Comparison of ENCODE assay signal across 1 cellular context in the genomic region with DNA sequence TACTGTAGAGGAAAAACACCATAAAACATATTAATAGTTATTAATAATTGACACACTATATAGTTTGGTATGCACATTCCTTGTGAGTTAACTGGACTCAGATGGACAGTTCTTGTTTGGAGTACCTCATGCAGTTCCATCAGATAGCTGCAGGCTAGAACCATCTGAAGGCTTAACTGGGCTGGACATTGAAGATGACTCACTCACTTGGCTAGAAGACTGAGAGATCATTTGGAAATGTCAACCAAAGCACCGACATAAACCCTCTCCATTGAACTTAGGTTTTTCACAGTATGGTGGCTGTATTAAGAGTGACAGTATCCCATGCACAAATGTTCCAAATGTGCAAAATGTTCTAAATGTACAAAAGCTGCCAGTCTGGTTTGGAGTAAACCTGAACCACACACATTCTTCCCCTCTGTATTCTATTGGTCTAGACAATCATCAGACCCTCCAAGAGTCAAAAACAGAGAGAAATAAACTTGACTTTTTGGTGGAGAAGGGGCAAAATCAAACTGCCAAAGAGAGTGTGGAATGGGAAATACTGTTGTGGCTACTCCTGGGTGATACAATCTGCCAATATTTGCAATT.
TF ChIP-seq lines count a peak whose summit lies in the region.

No MANE protein-coding gene starts in this region.

TF ChIP-seq in K562, 482 proteins besides CTCF, POLR2A, EP300 and RAD21 (continued from another document and continues in another):
- TF ChIP-seq, protein P1, sequence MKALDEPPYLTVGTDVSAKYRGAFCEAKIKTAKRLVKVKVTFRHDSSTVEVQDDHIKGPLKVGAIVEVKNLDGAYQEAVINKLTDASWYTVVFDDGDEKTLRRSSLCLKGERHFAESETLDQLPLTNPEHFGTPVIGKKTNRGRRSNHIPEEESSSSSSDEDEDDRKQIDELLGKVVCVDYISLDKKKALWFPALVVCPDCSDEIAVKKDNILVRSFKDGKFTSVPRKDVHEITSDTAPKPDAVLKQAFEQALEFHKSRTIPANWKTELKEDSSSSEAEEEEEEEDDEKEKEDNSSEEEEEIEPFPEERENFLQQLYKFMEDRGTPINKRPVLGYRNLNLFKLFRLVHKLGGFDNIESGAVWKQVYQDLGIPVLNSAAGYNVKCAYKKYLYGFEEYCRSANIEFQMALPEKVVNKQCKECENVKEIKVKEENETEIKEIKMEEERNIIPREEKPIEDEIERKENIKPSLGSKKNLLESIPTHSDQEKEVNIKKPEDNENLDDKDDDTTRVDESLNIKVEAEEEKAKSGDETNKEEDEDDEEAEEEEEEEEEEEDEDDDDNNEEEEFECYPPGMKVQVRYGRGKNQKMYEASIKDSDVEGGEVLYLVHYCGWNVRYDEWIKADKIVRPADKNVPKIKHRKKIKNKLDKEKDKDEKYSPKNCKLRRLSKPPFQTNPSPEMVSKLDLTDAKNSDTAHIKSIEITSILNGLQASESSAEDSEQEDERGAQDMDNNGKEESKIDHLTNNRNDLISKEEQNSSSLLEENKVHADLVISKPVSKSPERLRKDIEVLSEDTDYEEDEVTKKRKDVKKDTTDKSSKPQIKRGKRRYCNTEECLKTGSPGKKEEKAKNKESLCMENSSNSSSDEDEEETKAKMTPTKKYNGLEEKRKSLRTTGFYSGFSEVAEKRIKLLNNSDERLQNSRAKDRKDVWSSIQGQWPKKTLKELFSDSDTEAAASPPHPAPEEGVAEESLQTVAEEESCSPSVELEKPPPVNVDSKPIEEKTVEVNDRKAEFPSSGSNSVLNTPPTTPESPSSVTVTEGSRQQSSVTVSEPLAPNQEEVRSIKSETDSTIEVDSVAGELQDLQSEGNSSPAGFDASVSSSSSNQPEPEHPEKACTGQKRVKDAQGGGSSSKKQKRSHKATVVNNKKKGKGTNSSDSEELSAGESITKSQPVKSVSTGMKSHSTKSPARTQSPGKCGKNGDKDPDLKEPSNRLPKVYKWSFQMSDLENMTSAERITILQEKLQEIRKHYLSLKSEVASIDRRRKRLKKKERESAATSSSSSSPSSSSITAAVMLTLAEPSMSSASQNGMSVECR (CRISPR knock-in tag; IDR thresholded peaks at IDR 0.05), result no peak
- peak; percentile 34; the same call in 1 of the 2 replicates for TF ChIP-seq LEF1 (IDR thresholded peaks at IDR 0.05)
- TF ChIP-seq, protein P2, sequence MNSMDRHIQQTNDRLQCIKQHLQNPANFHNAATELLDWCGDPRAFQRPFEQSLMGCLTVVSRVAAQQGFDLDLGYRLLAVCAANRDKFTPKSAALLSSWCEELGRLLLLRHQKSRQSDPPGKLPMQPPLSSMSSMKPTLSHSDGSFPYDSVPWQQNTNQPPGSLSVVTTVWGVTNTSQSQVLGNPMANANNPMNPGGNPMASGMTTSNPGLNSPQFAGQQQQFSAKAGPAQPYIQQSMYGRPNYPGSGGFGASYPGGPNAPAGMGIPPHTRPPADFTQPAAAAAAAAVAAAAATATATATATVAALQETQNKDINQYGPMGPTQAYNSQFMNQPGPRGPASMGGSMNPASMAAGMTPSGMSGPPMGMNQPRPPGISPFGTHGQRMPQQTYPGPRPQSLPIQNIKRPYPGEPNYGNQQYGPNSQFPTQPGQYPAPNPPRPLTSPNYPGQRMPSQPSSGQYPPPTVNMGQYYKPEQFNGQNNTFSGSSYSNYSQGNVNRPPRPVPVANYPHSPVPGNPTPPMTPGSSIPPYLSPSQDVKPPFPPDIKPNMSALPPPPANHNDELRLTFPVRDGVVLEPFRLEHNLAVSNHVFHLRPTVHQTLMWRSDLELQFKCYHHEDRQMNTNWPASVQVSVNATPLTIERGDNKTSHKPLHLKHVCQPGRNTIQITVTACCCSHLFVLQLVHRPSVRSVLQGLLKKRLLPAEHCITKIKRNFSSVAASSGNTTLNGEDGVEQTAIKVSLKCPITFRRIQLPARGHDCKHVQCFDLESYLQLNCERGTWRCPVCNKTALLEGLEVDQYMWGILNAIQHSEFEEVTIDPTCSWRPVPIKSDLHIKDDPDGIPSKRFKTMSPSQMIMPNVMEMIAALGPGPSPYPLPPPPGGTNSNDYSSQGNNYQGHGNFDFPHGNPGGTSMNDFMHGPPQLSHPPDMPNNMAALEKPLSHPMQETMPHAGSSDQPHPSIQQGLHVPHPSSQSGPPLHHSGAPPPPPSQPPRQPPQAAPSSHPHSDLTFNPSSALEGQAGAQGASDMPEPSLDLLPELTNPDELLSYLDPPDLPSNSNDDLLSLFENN (IDR thresholded peaks at IDR 0.05; ENCODE audit: low read depth in 2 of 2, low read length in 2 of 2), result no peak
- TF ChIP-seq, protein P3, sequence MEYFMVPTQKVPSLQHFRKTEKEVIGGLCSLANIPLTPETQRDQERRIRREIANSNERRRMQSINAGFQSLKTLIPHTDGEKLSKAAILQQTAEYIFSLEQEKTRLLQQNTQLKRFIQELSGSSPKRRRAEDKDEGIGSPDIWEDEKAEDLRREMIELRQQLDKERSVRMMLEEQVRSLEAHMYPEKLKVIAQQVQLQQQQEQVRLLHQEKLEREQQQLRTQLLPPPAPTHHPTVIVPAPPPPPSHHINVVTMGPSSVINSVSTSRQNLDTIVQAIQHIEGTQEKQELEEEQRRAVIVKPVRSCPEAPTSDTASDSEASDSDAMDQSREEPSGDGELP (CRISPR knock-in tag; IDR thresholded peaks at IDR 0.05; ENCODE audit: borderline replicate concordance), result no peak; the same call in 1 of the 2 replicates
- TF ChIP-seq, protein P4, sequence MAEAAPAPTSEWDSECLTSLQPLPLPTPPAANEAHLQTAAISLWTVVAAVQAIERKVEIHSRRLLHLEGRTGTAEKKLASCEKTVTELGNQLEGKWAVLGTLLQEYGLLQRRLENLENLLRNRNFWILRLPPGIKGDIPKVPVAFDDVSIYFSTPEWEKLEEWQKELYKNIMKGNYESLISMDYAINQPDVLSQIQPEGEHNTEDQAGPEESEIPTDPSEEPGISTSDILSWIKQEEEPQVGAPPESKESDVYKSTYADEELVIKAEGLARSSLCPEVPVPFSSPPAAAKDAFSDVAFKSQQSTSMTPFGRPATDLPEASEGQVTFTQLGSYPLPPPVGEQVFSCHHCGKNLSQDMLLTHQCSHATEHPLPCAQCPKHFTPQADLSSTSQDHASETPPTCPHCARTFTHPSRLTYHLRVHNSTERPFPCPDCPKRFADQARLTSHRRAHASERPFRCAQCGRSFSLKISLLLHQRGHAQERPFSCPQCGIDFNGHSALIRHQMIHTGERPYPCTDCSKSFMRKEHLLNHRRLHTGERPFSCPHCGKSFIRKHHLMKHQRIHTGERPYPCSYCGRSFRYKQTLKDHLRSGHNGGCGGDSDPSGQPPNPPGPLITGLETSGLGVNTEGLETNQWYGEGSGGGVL (CRISPR knock-in tag; IDR thresholded peaks at IDR 0.05), result no peak
- TF ChIP-seq, protein P5, sequence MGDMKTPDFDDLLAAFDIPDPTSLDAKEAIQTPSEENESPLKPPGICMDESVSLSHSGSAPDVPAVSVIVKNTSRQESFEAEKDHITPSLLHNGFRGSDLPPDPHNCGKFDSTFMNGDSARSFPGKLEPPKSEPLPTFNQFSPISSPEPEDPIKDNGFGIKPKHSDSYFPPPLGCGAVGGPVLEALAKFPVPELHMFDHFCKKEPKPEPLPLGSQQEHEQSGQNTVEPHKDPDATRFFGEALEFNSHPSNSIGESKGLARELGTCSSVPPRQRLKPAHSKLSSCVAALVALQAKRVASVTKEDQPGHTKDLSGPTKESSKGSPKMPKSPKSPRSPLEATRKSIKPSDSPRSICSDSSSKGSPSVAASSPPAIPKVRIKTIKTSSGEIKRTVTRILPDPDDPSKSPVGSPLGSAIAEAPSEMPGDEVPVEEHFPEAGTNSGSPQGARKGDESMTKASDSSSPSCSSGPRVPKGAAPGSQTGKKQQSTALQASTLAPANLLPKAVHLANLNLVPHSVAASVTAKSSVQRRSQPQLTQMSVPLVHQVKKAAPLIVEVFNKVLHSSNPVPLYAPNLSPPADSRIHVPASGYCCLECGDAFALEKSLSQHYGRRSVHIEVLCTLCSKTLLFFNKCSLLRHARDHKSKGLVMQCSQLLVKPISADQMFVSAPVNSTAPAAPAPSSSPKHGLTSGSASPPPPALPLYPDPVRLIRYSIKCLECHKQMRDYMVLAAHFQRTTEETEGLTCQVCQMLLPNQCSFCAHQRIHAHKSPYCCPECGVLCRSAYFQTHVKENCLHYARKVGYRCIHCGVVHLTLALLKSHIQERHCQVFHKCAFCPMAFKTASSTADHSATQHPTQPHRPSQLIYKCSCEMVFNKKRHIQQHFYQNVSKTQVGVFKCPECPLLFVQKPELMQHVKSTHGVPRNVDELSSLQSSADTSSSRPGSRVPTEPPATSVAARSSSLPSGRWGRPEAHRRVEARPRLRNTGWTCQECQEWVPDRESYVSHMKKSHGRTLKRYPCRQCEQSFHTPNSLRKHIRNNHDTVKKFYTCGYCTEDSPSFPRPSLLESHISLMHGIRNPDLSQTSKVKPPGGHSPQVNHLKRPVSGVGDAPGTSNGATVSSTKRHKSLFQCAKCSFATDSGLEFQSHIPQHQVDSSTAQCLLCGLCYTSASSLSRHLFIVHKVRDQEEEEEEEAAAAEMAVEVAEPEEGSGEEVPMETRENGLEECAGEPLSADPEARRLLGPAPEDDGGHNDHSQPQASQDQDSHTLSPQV (IDR thresholded peaks at IDR 0.05), result peak; percentile 83
- TF ChIP-seq SIN3A (IDR thresholded peaks at IDR 0.05; ENCODE audit: borderline replicate concordance in 2 of 2, control insufficient read depth in 1 of 2, low read depth in 2 of 2, low read length in 2 of 2), result no peak
- TF ChIP-seq, protein P6, sequence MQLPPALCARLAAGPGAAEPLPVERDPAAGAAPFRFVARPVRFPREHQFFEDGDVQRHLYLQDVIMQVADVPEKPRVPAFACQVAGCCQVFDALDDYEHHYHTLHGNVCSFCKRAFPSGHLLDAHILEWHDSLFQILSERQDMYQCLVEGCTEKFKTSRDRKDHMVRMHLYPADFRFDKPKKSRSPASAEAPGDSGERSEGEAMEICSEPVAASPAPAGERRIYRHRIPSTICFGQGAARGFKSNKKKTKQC (CRISPR knock-in tag; IDR thresholded peaks at IDR 0.05), result no peak
- TF ChIP-seq SRSF7 (optimal IDR thresholded peaks at IDR 0.05; ENCODE audit: low read depth, low read length), result no peak
- no peak for TF ChIP-seq RBM25 (IDR thresholded peaks at IDR 0.05; ENCODE audit: low read depth, low read length, severe bottlenecking)
- TF ChIP-seq CBFB (CRISPR knock-in tag; IDR thresholded peaks at IDR 0.05), result no peak
- TF ChIP-seq NR4A1 (CRISPR knock-in tag; IDR thresholded peaks at IDR 0.05), result no peak
- TF ChIP-seq NR4A1 (tag; IDR thresholded peaks at IDR 0.05), result no peak
- TF ChIP-seq MTA1 (IDR thresholded peaks at IDR 0.05; ENCODE audit: borderline replicate concordance), result no peak
- no peak; the same call in 1 of the 2 replicates for TF ChIP-seq RNF2 (IDR thresholded peaks at IDR 0.05)
- TF ChIP-seq ZFX (CRISPR knock-in tag; IDR thresholded peaks at IDR 0.05), result no peak
- no peak for TF ChIP-seq GTF2F1 (IDR thresholded peaks at IDR 0.05; ENCODE audit: low read depth, low read length)
- TF ChIP-seq CREM (IDR thresholded peaks at IDR 0.05; ENCODE audit: low read depth), result 0 out of 2 replicates have a peak, but pooled peaks have one; percentile 8
- TF ChIP-seq NFE2 (IDR thresholded peaks at IDR 0.05; ENCODE audit: low read depth), result peak; percentile 41; the same call in 1 of the 2 replicates
- TF ChIP-seq FIP1L1 (IDR thresholded peaks at IDR 0.05; ENCODE audit: low read depth, low read length, poor library complexity, severe bottlenecking), result no peak
- TF ChIP-seq MIER1 (IDR thresholded peaks at IDR 0.05; ENCODE audit: low read depth), result no peak
- TF ChIP-seq NFRKB (IDR thresholded peaks at IDR 0.05; ENCODE audit: low read depth), result peak; percentile 31; the same call in 1 of the 2 replicates
- TF ChIP-seq, protein P7, sequence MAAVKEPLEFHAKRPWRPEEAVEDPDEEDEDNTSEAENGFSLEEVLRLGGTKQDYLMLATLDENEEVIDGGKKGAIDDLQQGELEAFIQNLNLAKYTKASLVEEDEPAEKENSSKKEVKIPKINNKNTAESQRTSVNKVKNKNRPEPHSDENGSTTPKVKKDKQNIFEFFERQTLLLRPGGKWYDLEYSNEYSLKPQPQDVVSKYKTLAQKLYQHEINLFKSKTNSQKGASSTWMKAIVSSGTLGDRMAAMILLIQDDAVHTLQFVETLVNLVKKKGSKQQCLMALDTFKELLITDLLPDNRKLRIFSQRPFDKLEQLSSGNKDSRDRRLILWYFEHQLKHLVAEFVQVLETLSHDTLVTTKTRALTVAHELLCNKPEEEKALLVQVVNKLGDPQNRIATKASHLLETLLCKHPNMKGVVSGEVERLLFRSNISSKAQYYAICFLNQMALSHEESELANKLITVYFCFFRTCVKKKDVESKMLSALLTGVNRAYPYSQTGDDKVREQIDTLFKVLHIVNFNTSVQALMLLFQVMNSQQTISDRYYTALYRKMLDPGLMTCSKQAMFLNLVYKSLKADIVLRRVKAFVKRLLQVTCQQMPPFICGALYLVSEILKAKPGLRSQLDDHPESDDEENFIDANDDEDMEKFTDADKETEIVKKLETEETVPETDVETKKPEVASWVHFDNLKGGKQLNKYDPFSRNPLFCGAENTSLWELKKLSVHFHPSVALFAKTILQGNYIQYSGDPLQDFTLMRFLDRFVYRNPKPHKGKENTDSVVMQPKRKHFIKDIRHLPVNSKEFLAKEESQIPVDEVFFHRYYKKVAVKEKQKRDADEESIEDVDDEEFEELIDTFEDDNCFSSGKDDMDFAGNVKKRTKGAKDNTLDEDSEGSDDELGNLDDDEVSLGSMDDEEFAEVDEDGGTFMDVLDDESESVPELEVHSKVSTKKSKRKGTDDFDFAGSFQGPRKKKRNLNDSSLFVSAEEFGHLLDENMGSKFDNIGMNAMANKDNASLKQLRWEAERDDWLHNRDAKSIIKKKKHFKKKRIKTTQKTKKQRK (IDR thresholded peaks at IDR 0.05; ENCODE audit: borderline replicate concordance, low read depth, low read length), result no peak
- TF ChIP-seq ZKSCAN8 (CRISPR knock-in tag; IDR thresholded peaks at IDR 0.05), result no peak
- TF ChIP-seq, protein P8, sequence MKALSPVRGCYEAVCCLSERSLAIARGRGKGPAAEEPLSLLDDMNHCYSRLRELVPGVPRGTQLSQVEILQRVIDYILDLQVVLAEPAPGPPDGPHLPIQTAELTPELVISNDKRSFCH (CRISPR knock-in tag; IDR thresholded peaks at IDR 0.05), result no peak
- TF ChIP-seq, protein P8 (tag; IDR thresholded peaks at IDR 0.05), result peak; percentile 81
- no peak for TF ChIP-seq MYNN (IDR thresholded peaks at IDR 0.05)
- TF ChIP-seq MYNN (CRISPR knock-in tag; IDR thresholded peaks at IDR 0.05), result no peak
- TF ChIP-seq, protein P9, sequence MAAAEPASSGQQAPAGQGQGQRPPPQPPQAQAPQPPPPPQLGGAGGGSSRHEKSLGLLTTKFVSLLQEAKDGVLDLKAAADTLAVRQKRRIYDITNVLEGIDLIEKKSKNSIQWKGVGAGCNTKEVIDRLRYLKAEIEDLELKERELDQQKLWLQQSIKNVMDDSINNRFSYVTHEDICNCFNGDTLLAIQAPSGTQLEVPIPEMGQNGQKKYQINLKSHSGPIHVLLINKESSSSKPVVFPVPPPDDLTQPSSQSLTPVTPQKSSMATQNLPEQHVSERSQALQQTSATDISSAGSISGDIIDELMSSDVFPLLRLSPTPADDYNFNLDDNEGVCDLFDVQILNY (CRISPR knock-in tag; IDR thresholded peaks at IDR 0.05), result no peak
- TF ChIP-seq, protein P10, sequence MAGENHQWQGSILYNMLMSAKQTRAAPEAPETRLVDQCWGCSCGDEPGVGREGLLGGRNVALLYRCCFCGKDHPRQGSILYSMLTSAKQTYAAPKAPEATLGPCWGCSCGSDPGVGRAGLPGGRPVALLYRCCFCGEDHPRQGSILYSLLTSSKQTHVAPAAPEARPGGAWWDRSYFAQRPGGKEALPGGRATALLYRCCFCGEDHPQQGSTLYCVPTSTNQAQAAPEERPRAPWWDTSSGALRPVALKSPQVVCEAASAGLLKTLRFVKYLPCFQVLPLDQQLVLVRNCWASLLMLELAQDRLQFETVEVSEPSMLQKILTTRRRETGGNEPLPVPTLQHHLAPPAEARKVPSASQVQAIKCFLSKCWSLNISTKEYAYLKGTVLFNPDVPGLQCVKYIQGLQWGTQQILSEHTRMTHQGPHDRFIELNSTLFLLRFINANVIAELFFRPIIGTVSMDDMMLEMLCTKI (IDR thresholded peaks at IDR 0.05; ENCODE audit: partially characterized antibody), result no peak
- TF ChIP-seq GTF2A2 (tag; IDR thresholded peaks at IDR 0.05), result no peak
- TF ChIP-seq TBL1XR1 (IDR thresholded peaks at IDR 0.05; ENCODE audit: low read length in 2 of 2), result peak in 1 of 2 experiments; percentile 68; a peak in 1 of 4 replicates
